ENCODE assay signal across 11 cellular contexts in the genomic region with DNA sequence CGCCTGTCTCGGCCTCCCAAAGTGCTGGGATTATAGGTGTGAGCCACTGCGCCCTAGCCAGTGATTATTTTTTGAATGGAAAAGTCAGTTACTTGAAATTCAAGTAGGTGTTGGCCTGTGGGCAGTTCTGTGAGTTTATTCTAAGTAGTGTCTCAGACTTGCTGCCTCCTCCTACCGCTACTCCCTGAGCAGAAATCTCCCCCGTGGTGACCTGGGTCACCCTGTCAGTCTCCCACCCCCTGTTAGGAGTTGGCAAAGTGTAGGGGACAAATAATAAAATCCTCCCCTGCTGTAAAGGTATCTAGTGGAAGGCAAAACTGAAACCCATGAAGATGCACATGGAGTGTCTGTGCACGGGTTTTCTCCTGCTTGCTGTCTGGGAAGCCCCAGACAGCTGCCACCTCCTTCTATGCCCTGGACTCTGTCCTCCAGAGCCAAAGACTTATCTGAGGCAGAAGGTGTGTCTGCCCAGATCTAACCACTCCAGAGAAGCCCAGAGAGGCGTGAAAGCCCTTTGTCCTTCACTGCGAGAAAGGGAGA. TPM values are rescaled to one million over a fixed set of nuclear protein-coding genes. Genes with fewer than 3 reads are reported as not detected.
DNase-seq lines count a peak whose midpoint lies in the region; ATAC-seq and TF ChIP-seq lines count a peak whose summit lies in the region.
"Had no signal": no experiment of that assay in that cellular context is flagged by ENCODE, and none has a peak within 500 bp of the region (broad histone marks: within the 10 kb centered on the region; RNA-seq: fewer than 3 reads in every experiment).

No MANE protein-coding gene starts in this region.

- 61 to 67% methylated on average over 4 to 7 of the region's 8 CpGs for WGBS in esophagus squamous epithelium, 2 donors
- WGBS in trophoblast cell (ENCODE audit: extremely low coverage, insufficient coverage, insufficient read length): no CpG with 5 or more reads among the region's 8 CpGs

- H2AK5ac ChIP-seq in trophoblast cell (ENCODE audit: low read length): no peak overlapping the region

- peak overlapping the region in 3 of 4 donors; percentile 50 to 74 (median 61) for H3K27ac ChIP-seq in esophagus squamous epithelium
- peak overlapping the region; percentile 1 for H3K27ac ChIP-seq in trophoblast cell (ENCODE audit: low read depth, low read length)
- H3K27ac ChIP-seq: BLaER1 treated with 17β-estradiol and CSF1 and Interleukin-3, amounts not matched to agents 10 nM and 100 nM; parathyroid adenoma had no signal

- H3K36me3 Mint-ChIP-seq in Calu3 (ENCODE audit: insufficient read depth, unreplicated experiment) (peaks cover 21% of the 10 kb centered on the region), T-cell (peaks cover 55% of the 10 kb centered on the region)

- H3K27me3 Mint-ChIP-seq in Calu3 (ENCODE audit: unreplicated experiment) (no peaks in the 10 kb centered on the region), T-cell (no peaks in the 10 kb centered on the region)

- ATAC-seq in T-cell (replicated peaks in 1 of 4) (no peak), HG02981 (IDR thresholded peaks at IDR 0.05; ENCODE audit: unreplicated experiment) (no peak)

- no peak overlapping the region for H4K91ac ChIP-seq in trophoblast cell (ENCODE audit: low read depth, low read length)

- H3K14ac ChIP-seq in trophoblast cell (ENCODE audit: low read length): no peak overlapping the region

- CTCF ChIA-PET in Calu3 (lab: Charles Lee): interaction anchor here (0.5 to 2.0 kb wide), 17 partner anchors 11 to 756 kb away, joined by 3 to 26 read pairs (median 5); partner anchors contain the start of genes CRKL, LZTR1, PI4KA and SDF2L1
- CTCF ChIA-PET in T-cell (lab: Charles Lee): interaction anchor here in 1 of 2 donors (0.5 kb wide), 1 partner anchor 760 kb away, joined by 5 read pairs; no protein-coding TSS in a partner anchor

- peaks cover 0 to 13% (median 7%) of the 10 kb centered on the region in 3 donors for H3K4me1 ChIP-seq in esophagus squamous epithelium
- H3K4me1 ChIP-seq in trophoblast cell (ENCODE audit: control insufficient read depth in 1 of 2, insufficient read depth in 2 of 2, low read length in 2 of 2): peaks cover 7 to 19% of the 10 kb centered on the region in 2 experiments
- H3K4me1 ChIP-seq: BLaER1 treated with 17β-estradiol and CSF1 and Interleukin-3, amounts not matched to agents 10 nM and 100 nM; parathyroid adenoma had no signal

- no peak overlapping the region for H3K4me3 ChIP-seq in esophagus squamous epithelium
- no peak overlapping the region for H3K4me3 ChIP-seq in trophoblast cell (ENCODE audit: low read depth, low read length)
- H3K4me3 ChIP-seq: BLaER1 treated with 17β-estradiol and CSF1 and Interleukin-3, amounts not matched to agents 10 nM and 100 nM had no signal

- H3K9me3 Mint-ChIP-seq in Calu3 (ENCODE audit: low read depth, unreplicated experiment): no peaks in the 10 kb centered on the region
- no peaks in the 10 kb centered on the region for H3K9me3 Mint-ChIP-seq in T-cell
- H3K9me3 Mint-ChIP-seq: activated T-cell treated with anti-CD3 and anti-CD28 coated beads, Interleukin-2, amount 50 U/mL, for 4 hours had no signal

- intact Hi-C loops in Calu3 (cut with micrococcal nuclease; ENCODE audit: unreplicated experiment) (no loop called here), esophagus squamous epithelium (cut with DNase I) (no loop called here)

- H3K27ac Mint-ChIP-seq in Calu3 (ENCODE audit: unreplicated experiment) (peak overlapping the region; percentile 58), T-cell (peak overlapping the region; percentile 5 to 37)

- BruUV-seq in Calu3 (replicated peaks; lab: Mats Ljungman, UMichigan): no TSS peak

- H2BK12ac ChIP-seq in trophoblast cell (ENCODE audit: low read length): no peak overlapping the region

- no peak for TF ChIP-seq CTCF in Calu3 (IDR thresholded peaks at IDR 0.05; ENCODE audit: unreplicated experiment)
- TF ChIP-seq CTCF in esophagus squamous epithelium (IDR thresholded peaks at IDR 0.05): no peak

- H3K4me2 ChIP-seq in trophoblast cell (ENCODE audit: low read length): no peak overlapping the region
- H3K4me2 ChIP-seq: BLaER1 treated with 17β-estradiol and CSF1 and Interleukin-3, amounts not matched to agents 10 nM and 100 nM had no signal

- no peak overlapping the region for H3K4me3 Mint-ChIP-seq in Calu3 (ENCODE audit: low read depth, unreplicated experiment)
- no peak overlapping the region for H3K4me3 Mint-ChIP-seq in T-cell
- H3K4me3 Mint-ChIP-seq: activated T-cell treated with anti-CD3 and anti-CD28 coated beads, Interleukin-2, amount 50 U/mL, for 4 hours had no signal

- H3K36me3 ChIP-seq in esophagus squamous epithelium (peaks cover 6 to 93% (median 25%) of the 10 kb centered on the region in 3 donors), trophoblast cell (ENCODE audit: control insufficient read depth in 1 of 2, insufficient read depth in 2 of 2, low read length in 2 of 2) (peaks cover 29 to 36% of the 10 kb centered on the region in 2 experiments)

- no peaks in the 10 kb centered on the region for H3K9me3 ChIP-seq in esophagus squamous epithelium
- peaks cover 4% of the 10 kb centered on the region for H3K9me3 ChIP-seq in trophoblast cell (ENCODE audit: insufficient read depth, low read depth, low read length)
- H3K9me3 ChIP-seq: BLaER1 treated with 17β-estradiol and CSF1 and Interleukin-3, amounts not matched to agents 10 nM and 100 nM had no signal

- no peak for DNase-seq in Calu3
- DNase-seq in T-cell: no peak
- no peak for DNase-seq in esophagus squamous epithelium (lab: John Stamatoyannopoulos, UW)
- peak in 1 of 2 donors; percentile 54 for DNase-seq in trophoblast cell
- no peak for DNase-seq in Kasumi-1 (lab: John Stamatoyannopoulos, UW)
- no peak for DNase-seq in SIG-M5 (lab: John Stamatoyannopoulos, UW)
- no peak for DNase-seq in central memory CD4-positive, alpha-beta T cell

- H4K12ac ChIP-seq in trophoblast cell (ENCODE audit: low read depth, low read length): no peak overlapping the region

- no peak overlapping the region for H2BK120ac ChIP-seq in trophoblast cell (ENCODE audit: insufficient read depth, low read length, poor library complexity)

- H3K4ac ChIP-seq in trophoblast cell (ENCODE audit: low read depth, low read length): no peak overlapping the region

- H4K8ac ChIP-seq in trophoblast cell (ENCODE audit: low read depth, low read length): no peak overlapping the region

- H2BK5ac ChIP-seq in trophoblast cell (ENCODE audit: low read depth, low read length, poor library complexity): no peak overlapping the region

- peaks cover 3% of the 10 kb centered on the region for H3K79me1 ChIP-seq in trophoblast cell (ENCODE audit: low read length)

- POLR2A ChIA-PET in T-cell (lab: Charles Lee): no interaction called here

- TF ChIP-seq POLR2A in esophagus squamous epithelium (IDR thresholded peaks at IDR 0.05): no peak

- peak overlapping the region; percentile 11 for H3K9ac ChIP-seq in trophoblast cell (ENCODE audit: low read length)
- H3K9ac ChIP-seq: BLaER1 treated with 17β-estradiol and CSF1 and Interleukin-3, amounts not matched to agents 10 nM and 100 nM; parathyroid adenoma had no signal

- no peak overlapping the region for H3K18ac ChIP-seq in trophoblast cell (ENCODE audit: low read length)

- no peaks in the 10 kb centered on the region for H3K79me2 ChIP-seq in trophoblast cell (ENCODE audit: control insufficient read depth, insufficient read depth, low read length, poor library complexity)
- H3K79me2 ChIP-seq: parathyroid adenoma had no signal

- H3K27me3 ChIP-seq in esophagus squamous epithelium: no peaks in the 10 kb centered on the region
- no peaks in the 10 kb centered on the region for H3K27me3 ChIP-seq in trophoblast cell (ENCODE audit: insufficient read depth, low read length)
- H3K27me3 ChIP-seq: BLaER1 treated with 17β-estradiol and CSF1 and Interleukin-3, amounts not matched to agents 10 nM and 100 nM had no signal

- H2AFZ ChIP-seq in trophoblast cell (ENCODE audit: insufficient read depth, low read length, poor library complexity): no peak overlapping the region

- H3K23ac ChIP-seq in trophoblast cell (ENCODE audit: low read length): no peak overlapping the region

- H3K4me1 Mint-ChIP-seq in Calu3 (ENCODE audit: low read depth, unreplicated experiment) (peaks cover 32% of the 10 kb centered on the region), T-cell (no peaks in the 10 kb centered on the region)

RNA-seq across cellular contexts. Expression of gene SNAP29, which starts 26.3 kb away (rescaled TPM):
- total RNA-seq in Calu3 (2022) (28.8 and 35.9 TPM in 2 replicates), T-cell (10 to 100 TPM; 15.8 to 26.2 (median 23.3) TPM), esophagus squamous epithelium (10 to 100 TPM; 13.0 to 19.6 (median 17.1) TPM)
- polyA plus RNA-seq in trophoblast cell (2013): 42.7 and 45.7 TPM in 2 replicates

RNA-seq across cellular contexts. Expression of gene PI4KA, which starts 26.5 kb away (rescaled TPM):
- total RNA-seq in Calu3 (2022): 69.2 and 77.9 TPM in 2 replicates
- 100 to 1,000 TPM; 135 to 187 (median 143) TPM for total RNA-seq in T-cell
- total RNA-seq in esophagus squamous epithelium: 10 to 100 TPM; 25.4 to 48.6 (median 33.8) TPM
- polyA plus RNA-seq in trophoblast cell (2013): 29.7 and 32.4 TPM in 2 replicates

RNA-seq across cellular contexts. Expression of gene CRKL, which starts 32.1 kb away (rescaled TPM):
- 68.0 and 69.9 TPM in 2 replicates for total RNA-seq in Calu3 (2022)
- 10 to 100 TPM; 41.7 to 87.7 (median 85.4) TPM for total RNA-seq in T-cell
- 10 to 100 TPM; 38.2 to 46.2 (median 44.4) TPM for total RNA-seq in esophagus squamous epithelium
- 43.3 and 44.5 TPM in 2 replicates for polyA plus RNA-seq in trophoblast cell (2013)
